3 cellular contexts compared by ENCODE assay signal in genomic region chr18:63017977-63018376, GRCh38.
"Had no signal": no experiment of that assay in that cellular context is flagged by ENCODE, and none has a peak within 500 bp of the region (broad histone marks: within the 10 kb centered on the region; RNA-seq: fewer than 3 reads in every experiment).

No MANE protein-coding gene starts in this region.

- ATAC-seq: GM12878 had no signal

- H3K4me3 ChIP-seq: GM12878 had no signal

- DNase-seq: GDM1, GF-D8 had no signal
